1 cellular context compared by ENCODE assay signal in genomic region chr10:8380833-8381491, GRCh38.
TF ChIP-seq lines count a peak whose summit lies in the region.

No MANE protein-coding gene starts in this region.

TF ChIP-seq in H1, 55 proteins besides CTCF, POLR2A, EP300 and RAD21 (continued from another document):
- no peak for TF ChIP-seq SRF (IDR thresholded peaks at IDR 0.05; ENCODE audit: low read depth, low read length)
- no peak for TF ChIP-seq SAP30 (IDR thresholded peaks at IDR 0.05; ENCODE audit: insufficient read depth, insufficient replicate concordance, low read length)
- no peak for TF ChIP-seq RNF2 (IDR thresholded peaks at IDR 0.05; ENCODE audit: borderline replicate concordance, low read depth, low read length, missing control alignments, poor library complexity, severe bottlenecking)
- TF ChIP-seq E2F6 (IDR thresholded peaks at IDR 0.05), result no peak
- TF ChIP-seq TEAD4 (IDR thresholded peaks at IDR 0.05; ENCODE audit: low read depth, low read length), result no peak
- TF ChIP-seq NANOG (IDR thresholded peaks at IDR 0.05; ENCODE audit: insufficient read depth, low read depth, low read length, poor library complexity, severe bottlenecking), result no peak
TF ChIP-seq in H1: peak in this region for 0.
